In the genomic region with DNA sequence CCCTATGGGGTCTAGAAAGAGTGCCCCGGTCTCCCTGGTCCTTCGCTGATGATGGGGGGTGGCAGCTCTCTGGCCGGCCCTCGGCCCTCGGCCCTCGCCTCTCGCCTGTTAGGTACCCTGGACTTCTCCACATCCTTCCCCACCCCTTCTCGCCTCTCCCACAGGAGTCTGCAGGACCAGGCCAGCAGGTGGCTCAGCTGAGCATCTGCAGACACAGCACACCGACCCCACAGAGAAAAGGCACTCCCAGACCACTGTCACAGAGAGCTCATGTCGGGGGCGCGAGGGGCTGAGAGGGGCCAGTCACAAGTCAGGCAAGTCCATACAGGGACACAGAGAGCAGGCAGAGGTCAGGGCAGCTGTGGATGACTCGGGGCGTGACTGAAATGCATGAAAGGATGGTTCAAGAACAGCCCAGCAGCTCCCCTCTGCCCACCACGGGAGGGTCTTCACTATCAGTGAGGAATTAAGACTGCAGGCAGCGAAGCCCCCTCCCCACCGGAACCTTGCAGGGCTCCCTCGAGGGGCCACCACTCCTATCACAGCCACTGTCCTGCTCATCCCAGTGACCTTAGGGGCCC, we compare ENCODE assay signal across 14 cellular contexts.
DNase-seq lines count a peak whose midpoint lies in the region; ATAC-seq lines count a peak whose summit lies in the region.
"Had no signal": no experiment of that assay in that cellular context is flagged by ENCODE, and none has a peak within 500 bp of the region (broad histone marks: within the 10 kb centered on the region; RNA-seq: fewer than 3 reads in every experiment).

No MANE protein-coding gene starts in this region.

- no peaks in the 10 kb centered on the region for H3K36me3 Mint-ChIP-seq in activated T-helper 2 cell treated with anti-CD3 and anti-CD28 coated beads, Interferon-gamma antibody, Interleukin-2, Interleukin-4, amounts not matched to agents 10 μg/mL and 5 μg/mL and 100 μg/mL, durations not matched to agents 14 hours and 24 hours and 36 hours (ENCODE audit: low read depth)

- H3K27ac ChIP-seq in iPS DF 6.9 (ENCODE audit: low read length): no peak overlapping the region
- H3K27ac ChIP-seq: adrenal gland had no signal

- H3K9me3 ChIP-seq in iPS DF 6.9 (ENCODE audit: control insufficient read depth, insufficient read depth, low read length): no peaks in the 10 kb centered on the region
- H3K9me3 ChIP-seq: adrenal gland had no signal

- intact Hi-C loops in Right ventricle myocardium superior (cut with DNase I): no loop called here
- intact Hi-C loops in Right ventricle myocardium inferior (cut with DNase I): no loop called here
- intact Hi-C loops in activated T-helper 2 cell treated with anti-CD3 and anti-CD28 coated beads, Interferon-gamma antibody, Interleukin-2, Interleukin-4, amounts not matched to agents 10 μg/mL and 5 μg/mL and 100 μg/mL, durations not matched to agents 14 hours and 24 hours and 36 hours (cut with micrococcal nuclease): no loop called here

- H3K27me3 Mint-ChIP-seq in activated T-helper 2 cell treated with anti-CD3 and anti-CD28 coated beads, Interferon-gamma antibody, Interleukin-2, Interleukin-4, amounts not matched to agents 10 μg/mL and 5 μg/mL and 100 μg/mL, durations not matched to agents 14 hours and 24 hours and 36 hours (ENCODE audit: low read depth): no peaks in the 10 kb centered on the region
- H3K27me3 Mint-ChIP-seq: stimulated activated naive CD8-positive, alpha-beta T cell treated with anti-CD3 and anti-CD28 coated beads, Interleukin-15, Interleukin-2, amounts not matched to agents 100 ng/mL and 50 ng/mL, for 24 hours had no signal

- H3K36me3 ChIP-seq in iPS DF 6.9 (ENCODE audit: control insufficient read depth, insufficient read depth, low read length): no peaks in the 10 kb centered on the region
- H3K36me3 ChIP-seq: adrenal gland had no signal

- ATAC-seq in Right ventricle myocardium superior (ENCODE audit: poor library complexity) (peak; percentile 27), Right ventricle myocardium inferior (no peak), GM18870 (IDR thresholded peaks at IDR 0.05; ENCODE audit: unreplicated experiment) (no peak), GM21423 (IDR thresholded peaks at IDR 0.05; ENCODE audit: unreplicated experiment) (no peak)

- H3K9me3 Mint-ChIP-seq in activated T-helper 2 cell treated with anti-CD3 and anti-CD28 coated beads, Interferon-gamma antibody, Interleukin-2, Interleukin-4, amounts not matched to agents 10 μg/mL and 5 μg/mL and 100 μg/mL, durations not matched to agents 14 hours and 24 hours and 36 hours: no peaks in the 10 kb centered on the region
- H3K9me3 Mint-ChIP-seq: HFFc6; stimulated activated naive CD8-positive, alpha-beta T cell treated with anti-CD3 and anti-CD28 coated beads, Interleukin-15, Interleukin-2, amounts not matched to agents 100 ng/mL and 50 ng/mL, for 24 hours had no signal

- H3K4me3 ChIP-seq in iPS DF 6.9 (ENCODE audit: low read length): no peak overlapping the region
- H3K4me3 ChIP-seq: adrenal gland had no signal

- H3K4me1 ChIP-seq in iPS DF 6.9 (ENCODE audit: control insufficient read depth, insufficient read depth, low read length): peaks cover 4% of the 10 kb centered on the region
- H3K4me1 ChIP-seq: adrenal gland had no signal

- WGBS in iPS DF 6.9 (ENCODE audit: insufficient coverage, insufficient read length): no CpG with 5 or more reads among the region's 18 CpGs

- DNase-seq in Right ventricle myocardium superior: no peak
- DNase-seq in Right ventricle myocardium inferior (ENCODE audit: missing footprints): no peak
- DNase-seq in UCSD-AML1 (lab: John Stamatoyannopoulos, UW; ENCODE audit: unreplicated experiment): peak; percentile 59
- peak; percentile 33 for DNase-seq in iPS DF 6.9 (ENCODE audit: low read depth, low spot score)
- no peak for DNase-seq in medulla oblongata (ENCODE audit: extremely low spot score)
- DNase-seq in activated T-helper 2 cell treated with anti-CD3 and anti-CD28 coated beads, Interferon-gamma antibody, Interleukin-2, Interleukin-4, amounts not matched to agents 10 μg/mL and 5 μg/mL and 100 μg/mL, durations not matched to agents 14 hours and 24 hours and 36 hours (ENCODE audit: low spot score): no peak
- DNase-seq: HFFc6; KBM-7; stimulated activated CD4-positive, alpha-beta T cell treated with anti-CD3 and anti-CD28 coated beads, Interleukin-1b, Interleukin-23, amount 100 ng/mL, for 48 hours had no signal

- no peaks in the 10 kb centered on the region for H3K27me3 ChIP-seq in iPS DF 6.9 (ENCODE audit: control insufficient read depth, insufficient read depth, low read length)

- no peak overlapping the region for H3K27ac Mint-ChIP-seq in activated T-helper 2 cell treated with anti-CD3 and anti-CD28 coated beads, Interferon-gamma antibody, Interleukin-2, Interleukin-4, amounts not matched to agents 10 μg/mL and 5 μg/mL and 100 μg/mL, durations not matched to agents 14 hours and 24 hours and 36 hours
- H3K27ac Mint-ChIP-seq: B cell; HFFc6; stimulated activated naive CD8-positive, alpha-beta T cell treated with anti-CD3 and anti-CD28 coated beads, Interleukin-15, Interleukin-2, amounts not matched to agents 100 ng/mL and 50 ng/mL, for 24 hours had no signal

- peaks cover 6% of the 10 kb centered on the region for H3K4me1 Mint-ChIP-seq in activated T-helper 2 cell treated with anti-CD3 and anti-CD28 coated beads, Interferon-gamma antibody, Interleukin-2, Interleukin-4, amounts not matched to agents 10 μg/mL and 5 μg/mL and 100 μg/mL, durations not matched to agents 14 hours and 24 hours and 36 hours (ENCODE audit: low read depth)

- H3K4me3 Mint-ChIP-seq in activated T-helper 2 cell treated with anti-CD3 and anti-CD28 coated beads, Interferon-gamma antibody, Interleukin-2, Interleukin-4, amounts not matched to agents 10 μg/mL and 5 μg/mL and 100 μg/mL, durations not matched to agents 14 hours and 24 hours and 36 hours (ENCODE audit: low read depth): no peak overlapping the region
- H3K4me3 Mint-ChIP-seq: B cell; HFFc6; stimulated activated naive CD8-positive, alpha-beta T cell treated with anti-CD3 and anti-CD28 coated beads, Interleukin-15, Interleukin-2, amounts not matched to agents 100 ng/mL and 50 ng/mL, for 24 hours had no signal

Comparison
In these comparisons a context has a peak if more than half of its experiments do, and no peak if none do; other contexts are left out.
1. DNase-seq: peak in UCSD-AML1 (single experiment) and iPS DF 6.9 (single experiment); none in Right ventricle myocardium superior (single experiment), Right ventricle myocardium inferior (single experiment), medulla oblongata (single experiment) and activated T-helper 2 cell treated with anti-CD3 and anti-CD28 coated beads, Interferon-gamma antibody, Interleukin-2, Interleukin-4, amounts not matched to agents 10 μg/mL and 5 μg/mL and 100 μg/mL, durations not matched to agents 14 hours and 24 hours and 36 hours (single experiment).